Comparison of ENCODE assay signal across 2 cellular contexts in genomic region chr1:157963713-157964112, GRCh38.
TF ChIP-seq lines count a peak whose summit lies in the region.

No MANE protein-coding gene starts in this region.

TF ChIP-seq in HEK293T, 16 proteins besides CTCF, POLR2A, EP300 and RAD21 (continued from another document):
- TF ChIP-seq PKNOX1 (IDR thresholded peaks at IDR 0.05), result no peak

TF ChIP-seq in H1, 55 proteins besides CTCF, POLR2A, EP300 and RAD21 (continued from another document):
- no peak for TF ChIP-seq BCL11A (IDR thresholded peaks at IDR 0.05; ENCODE audit: low read depth in 2 of 2, low read length in 2 of 2)
- TF ChIP-seq RFX5 (IDR thresholded peaks at IDR 0.05; ENCODE audit: borderline replicate concordance, low read depth, low read length), result no peak
- TF ChIP-seq ATF2 (IDR thresholded peaks at IDR 0.05; ENCODE audit: low read length), result no peak
- TF ChIP-seq SP1 (IDR thresholded peaks at IDR 0.05; ENCODE audit: low read depth, low read length), result no peak
- TF ChIP-seq SIX5 (IDR thresholded peaks at IDR 0.05; ENCODE audit: low read depth, low read length), result no peak
